8 cellular contexts compared by ENCODE assay signal in genomic region chr1:15417365-15417934, GRCh38. TPM values are rescaled to one million over a fixed set of nuclear protein-coding genes. Genes with fewer than 3 reads are reported as not detected.
A peak's percentile ranks its signal among the peaks of the same experiment; 100 is the strongest.
DNase-seq lines count a peak whose midpoint lies in the region; ATAC-seq, FAIRE-seq and TF ChIP-seq lines count a peak whose summit lies in the region.

No MANE protein-coding gene starts in this region.

- peaks cover 66% of the 10 kb centered on the region for H3K4me1 Mint-ChIP-seq in activated T-cell treated with anti-CD3 and anti-CD28 coated beads, Interleukin-2, amount 50 U/mL, for 4 hours (ENCODE audit: low read depth)

- no peaks in the 10 kb centered on the region for H3K27me3 ChIP-seq in heart left ventricle

- H3K4me3 ChIP-seq in NB4 (ENCODE audit: low read depth, low read length) (no peak overlapping the region), heart left ventricle (peak overlapping the region in 1 of 12 donors; percentile 33), lower leg skin (ENCODE audit: low read depth, poor library complexity, severe bottlenecking) (no peak overlapping the region)

- intact Hi-C loops in heart left ventricle (cut with DNase I): loop anchor here in 1 of 10 donors (10.0 kb wide), 1 partner anchor 283 kb away; no protein-coding TSS in a partner anchor
- intact Hi-C loops in lower leg skin (cut with DNase I; ENCODE audit: low total_unique reads): no loop called here

- H3K36me3 ChIP-seq in heart left ventricle: peaks cover 0 to 22% (median 0%) of the 10 kb centered on the region in 9 donors

- no peaks in the 10 kb centered on the region for H3K9me3 ChIP-seq in heart left ventricle

- peaks cover 13% of the 10 kb centered on the region for H3K36me3 Mint-ChIP-seq in activated T-cell treated with anti-CD3 and anti-CD28 coated beads, Interleukin-2, amount 50 U/mL, for 4 hours (ENCODE audit: insufficient read depth)

- peak overlapping the region; percentile 72 for H3K4me3 Mint-ChIP-seq in activated T-cell treated with anti-CD3 and anti-CD28 coated beads, Interleukin-2, amount 50 U/mL, for 4 hours

- TF ChIP-seq CTCF in NB4 (IDR thresholded peaks at IDR 0.05; ENCODE audit: low read depth, low read length) (no peak), heart left ventricle (IDR thresholded peaks at IDR 0.05) (no peak), lower leg skin (IDR thresholded peaks at IDR 0.05) (no peak)

- peak; percentile 75 for ATAC-seq in activated T-cell treated with anti-CD3 and anti-CD28 coated beads, Interleukin-2, amount 50 U/mL, for 4 hours
- peak in 3 of 4 donors; percentile 34 to 66 (median 53) for ATAC-seq in heart left ventricle

- H3K27me3 Mint-ChIP-seq in activated T-cell treated with anti-CD3 and anti-CD28 coated beads, Interleukin-2, amount 50 U/mL, for 4 hours (ENCODE audit: low read depth): no peaks in the 10 kb centered on the region

- TF ChIP-seq POLR2A in NB4 (IDR thresholded peaks at IDR 0.05; ENCODE audit: extremely low read depth, insufficient read length): no peak
- no peak for TF ChIP-seq POLR2A in heart left ventricle (IDR thresholded peaks at IDR 0.05)
- TF ChIP-seq POLR2A in lower leg skin (IDR thresholded peaks at IDR 0.05): no peak

- no peaks in the 10 kb centered on the region for H3K9me3 Mint-ChIP-seq in activated T-cell treated with anti-CD3 and anti-CD28 coated beads, Interleukin-2, amount 50 U/mL, for 4 hours

- no peak for DNase-seq in GM19239 (ENCODE audit: insufficient read length, low spot score)
- peak; percentile 77 for DNase-seq in NB4 (ENCODE audit: low read depth)
- peak; percentile 59 for DNase-seq in activated T-cell treated with anti-CD3 and anti-CD28 coated beads, Interleukin-2, amount 50 U/mL, for 4 hours
- DNase-seq in heart left ventricle: peak in 3 of 5 donors; percentile 50 to 67 (median 62)
- peak; percentile 50 for DNase-seq in stimulated activated CD8-positive, alpha-beta memory T cell treated with anti-CD3 and anti-CD28 coated beads, Interleukin-4, amount 100 ng/mL, for 24 hours (ENCODE audit: low read depth)
- no peak for DNase-seq in NCI-H510A treated with DMSO at 0.1 percent for 48 hours (lab: John Stamatoyannopoulos, UW)
- no peak for DNase-seq in SK-N-DZ (ENCODE audit: low spot score)
- no peak for DNase-seq in lower leg skin (ENCODE audit: low spot score in 2 of 2)

- peaks cover 0 to 90% (median 52%) of the 10 kb centered on the region in 12 donors for H3K4me1 ChIP-seq in heart left ventricle

- WGBS in heart left ventricle, 4 donors: 73 to 87% (median 76%) methylated on average over 10 of the region's 10 CpGs
- WGBS in lower leg skin, 2 donors: 60 to 68% methylated on average over 10 of the region's 10 CpGs

- peak overlapping the region; percentile 13 to 90 (median 78) for H3K27ac ChIP-seq in heart left ventricle

- FAIRE-seq in GM19239 (lab: Jason Lieb, UNC): peak; percentile 54

RNA-seq across cellular contexts. Expression of gene EFHD2, which starts 7.8 kb away (rescaled TPM):
- total RNA-seq in activated T-cell treated with anti-CD3 and anti-CD28 coated beads, Interleukin-2, amount 50 U/mL, for 4 hours: 10 to 100 TPM; 79.5 to 81.7 (median 80.0) TPM
- total RNA-seq in heart left ventricle: 10 to 100 TPM; 11.2 to 52.2 (median 15.8) TPM
- 10 to 100 TPM; 13.9 to 20.3 TPM for polyA plus RNA-seq in heart left ventricle
- polyA plus RNA-seq in SK-N-DZ (2014; cell fraction: cytosol; rRNA removed): 13.7 and 15.2 TPM in 2 replicates
- polyA plus RNA-seq in SK-N-DZ (2014; cell fraction: nucleus; rRNA removed): 13.3 and 14.1 TPM in 2 replicates
- 10 to 100 TPM; 38.9 to 55.7 (median 43.5) TPM for total RNA-seq in lower leg skin

RNA-seq across cellular contexts. Expression of gene CTRC, which starts 20.8 kb away (rescaled TPM):
- total RNA-seq in activated T-cell treated with anti-CD3 and anti-CD28 coated beads, Interleukin-2, amount 50 U/mL, for 4 hours: 1 to 10 TPM; 1.4 to 2.6 (median 1.5) TPM
- total RNA-seq in heart left ventricle (1 to 10 TPM in 3 of 9 donors, under 1 TPM in 1, not detected in 5; 0.96 to 1.8 (median 1.5) TPM), lower leg skin (not detected)
- polyA plus RNA-seq in heart left ventricle: not detected
- not detected in 2 replicates for polyA plus RNA-seq in SK-N-DZ (2014; cell fraction: cytosol; rRNA removed)
- not detected in 2 replicates for polyA plus RNA-seq in SK-N-DZ (2014; cell fraction: nucleus; rRNA removed)

RNA-seq across cellular contexts. Expression of gene CELA2A, which starts 39.1 kb away (rescaled TPM):
- total RNA-seq in activated T-cell treated with anti-CD3 and anti-CD28 coated beads, Interleukin-2, amount 50 U/mL, for 4 hours: under 1 TPM; 0.52 to 0.83 (median 0.53) TPM
- 1 to 10 TPM in 1 of 9 donors, under 1 TPM in 4, not detected in 4; 0.76 to 1.0 (median 0.84) TPM for total RNA-seq in heart left ventricle
- polyA plus RNA-seq in heart left ventricle: not detected
- not detected in 2 replicates for polyA plus RNA-seq in SK-N-DZ (2014; cell fraction: cytosol; rRNA removed)
- not detected in 2 replicates for polyA plus RNA-seq in SK-N-DZ (2014; cell fraction: nucleus; rRNA removed)
- total RNA-seq in lower leg skin: not detected

RNA-seq across cellular contexts. Expression of gene CELA2B, which starts 58.5 kb away (rescaled TPM):
- under 1 TPM in 1 of 3 donors, not detected in 2; 0.41 TPM for total RNA-seq in activated T-cell treated with anti-CD3 and anti-CD28 coated beads, Interleukin-2, amount 50 U/mL, for 4 hours
- total RNA-seq in heart left ventricle (not detected), lower leg skin (under 1 TPM in 1 of 4 donors, not detected in 3; 0.49 TPM)
- polyA plus RNA-seq in heart left ventricle: not detected
- polyA plus RNA-seq in SK-N-DZ (2014; cell fraction: cytosol; rRNA removed): not detected in 2 replicates
- polyA plus RNA-seq in SK-N-DZ (2014; cell fraction: nucleus; rRNA removed): not detected in 2 replicates

Comparison
In these comparisons a context has a peak if more than half of its experiments do, and no peak if none do; other contexts are left out.
1. DNase-seq: peak in NB4 (single experiment), activated T-cell treated with anti-CD3 and anti-CD28 coated beads, Interleukin-2, amount 50 U/mL, for 4 hours (single experiment), heart left ventricle (3 of 5) and stimulated activated CD8-positive, alpha-beta memory T cell treated with anti-CD3 and anti-CD28 coated beads, Interleukin-4, amount 100 ng/mL, for 24 hours (single experiment); none in GM19239 (single experiment), NCI-H510A treated with DMSO at 0.1 percent for 48 hours (single experiment), SK-N-DZ (single experiment) and lower leg skin (0 of 2).